In the genomic region with DNA sequence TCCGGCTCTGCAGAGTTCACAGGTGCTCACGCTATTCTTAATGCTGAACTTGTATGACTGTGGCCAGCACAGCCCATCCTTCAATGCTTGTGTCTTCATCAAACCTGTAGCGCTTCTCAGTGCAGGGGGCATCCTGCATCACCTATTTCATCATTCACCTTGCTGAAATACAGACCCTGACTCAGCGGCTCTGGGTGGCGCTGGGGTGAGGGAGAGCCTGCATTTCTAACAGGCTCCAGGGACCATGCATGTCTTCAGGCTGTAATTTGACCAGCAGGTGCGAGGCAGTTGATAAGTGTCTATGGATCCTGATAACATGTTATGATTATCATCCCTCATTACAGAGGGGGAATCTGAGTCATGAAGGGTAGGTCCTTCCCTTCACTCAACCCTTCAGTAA, we compare ENCODE assay signal across 1 cellular context.
TF ChIP-seq lines count a peak whose summit lies in the region.

No MANE protein-coding gene starts in this region.

TF ChIP-seq in K562, 482 proteins besides CTCF, POLR2A, EP300 and RAD21 (continued from another document):
- TF ChIP-seq, protein P1, sequence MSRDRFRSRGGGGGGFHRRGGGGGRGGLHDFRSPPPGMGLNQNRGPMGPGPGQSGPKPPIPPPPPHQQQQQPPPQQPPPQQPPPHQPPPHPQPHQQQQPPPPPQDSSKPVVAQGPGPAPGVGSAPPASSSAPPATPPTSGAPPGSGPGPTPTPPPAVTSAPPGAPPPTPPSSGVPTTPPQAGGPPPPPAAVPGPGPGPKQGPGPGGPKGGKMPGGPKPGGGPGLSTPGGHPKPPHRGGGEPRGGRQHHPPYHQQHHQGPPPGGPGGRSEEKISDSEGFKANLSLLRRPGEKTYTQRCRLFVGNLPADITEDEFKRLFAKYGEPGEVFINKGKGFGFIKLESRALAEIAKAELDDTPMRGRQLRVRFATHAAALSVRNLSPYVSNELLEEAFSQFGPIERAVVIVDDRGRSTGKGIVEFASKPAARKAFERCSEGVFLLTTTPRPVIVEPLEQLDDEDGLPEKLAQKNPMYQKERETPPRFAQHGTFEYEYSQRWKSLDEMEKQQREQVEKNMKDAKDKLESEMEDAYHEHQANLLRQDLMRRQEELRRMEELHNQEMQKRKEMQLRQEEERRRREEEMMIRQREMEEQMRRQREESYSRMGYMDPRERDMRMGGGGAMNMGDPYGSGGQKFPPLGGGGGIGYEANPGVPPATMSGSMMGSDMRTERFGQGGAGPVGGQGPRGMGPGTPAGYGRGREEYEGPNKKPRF (IDR thresholded peaks at IDR 0.05; ENCODE audit: low read depth, low read length), result no peak
- no peak for TF ChIP-seq CBFA2T2 (conservative IDR thresholded peaks at IDR 0.05)
- no peak for TF ChIP-seq SUPT5H (IDR thresholded peaks at IDR 0.05)
- no peak for TF ChIP-seq XRCC5 (IDR thresholded peaks at IDR 0.05; ENCODE audit: low read depth, low read length)
- TF ChIP-seq ZNF311 (CRISPR knock-in tag; IDR thresholded peaks at IDR 0.05), result no peak
- TF ChIP-seq CBX8 (IDR thresholded peaks at IDR 0.05; ENCODE audit: borderline replicate concordance, extremely low read depth, low read depth, low read length, poor library complexity, severe bottlenecking), result no peak
